Comparison of ENCODE assay signal across 1 cellular context in genomic region chr6:142926494-142927273, GRCh38.
A peak's percentile ranks its signal among the peaks of the same experiment; 100 is the strongest.
TF ChIP-seq lines count a peak whose summit lies in the region.

No MANE protein-coding gene starts in this region.

TF ChIP-seq in GM12878, 131 proteins besides CTCF, POLR2A, EP300 and RAD21 (continued from another document and continues in another):
- TF ChIP-seq, protein P1, sequence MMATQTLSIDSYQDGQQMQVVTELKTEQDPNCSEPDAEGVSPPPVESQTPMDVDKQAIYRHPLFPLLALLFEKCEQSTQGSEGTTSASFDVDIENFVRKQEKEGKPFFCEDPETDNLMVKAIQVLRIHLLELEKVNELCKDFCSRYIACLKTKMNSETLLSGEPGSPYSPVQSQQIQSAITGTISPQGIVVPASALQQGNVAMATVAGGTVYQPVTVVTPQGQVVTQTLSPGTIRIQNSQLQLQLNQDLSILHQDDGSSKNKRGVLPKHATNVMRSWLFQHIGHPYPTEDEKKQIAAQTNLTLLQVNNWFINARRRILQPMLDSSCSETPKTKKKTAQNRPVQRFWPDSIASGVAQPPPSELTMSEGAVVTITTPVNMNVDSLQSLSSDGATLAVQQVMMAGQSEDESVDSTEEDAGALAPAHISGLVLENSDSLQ (IDR thresholded peaks at IDR 0.05), result no peak
- peak; percentile 90 for TF ChIP-seq NR2C1 (IDR thresholded peaks at IDR 0.05)
- TF ChIP-seq FOS (IDR thresholded peaks at IDR 0.05; ENCODE audit: borderline replicate concordance, extremely low read depth, insufficient read length), result no peak
- TF ChIP-seq NFYA (IDR thresholded peaks at IDR 0.05; ENCODE audit: borderline replicate concordance, low read depth, low read length), result no peak
- TF ChIP-seq RUNX3 (IDR thresholded peaks at IDR 0.05; ENCODE audit: low read length), result peak; percentile 21
- peak; percentile 79; the same call in 1 of the 2 replicates for TF ChIP-seq SMARCA5 (IDR thresholded peaks at IDR 0.05)
- no peak for TF ChIP-seq IRF5 (IDR thresholded peaks at IDR 0.05; ENCODE audit: borderline replicate concordance)
- no peak for TF ChIP-seq RBBP5 (conservative IDR thresholded peaks at IDR 0.05)
- peak; percentile 62 to 78 for TF ChIP-seq BHLHE40 (IDR thresholded peaks at IDR 0.05; ENCODE audit: borderline replicate concordance in 1 of 2, low read depth in 2 of 2, low read length in 1 of 2)
- TF ChIP-seq IRF3 (IDR thresholded peaks at IDR 0.05), result no peak
- TF ChIP-seq MYC (IDR thresholded peaks at IDR 0.05; ENCODE audit: insufficient read depth, insufficient read length, insufficient replicate concordance, low read length, severe bottlenecking), result no peak
- TF ChIP-seq CHD4 (IDR thresholded peaks at IDR 0.05), result no peak
- TF ChIP-seq DPF2 (IDR thresholded peaks at IDR 0.05), result peak; percentile 95
- TF ChIP-seq, protein P2, sequence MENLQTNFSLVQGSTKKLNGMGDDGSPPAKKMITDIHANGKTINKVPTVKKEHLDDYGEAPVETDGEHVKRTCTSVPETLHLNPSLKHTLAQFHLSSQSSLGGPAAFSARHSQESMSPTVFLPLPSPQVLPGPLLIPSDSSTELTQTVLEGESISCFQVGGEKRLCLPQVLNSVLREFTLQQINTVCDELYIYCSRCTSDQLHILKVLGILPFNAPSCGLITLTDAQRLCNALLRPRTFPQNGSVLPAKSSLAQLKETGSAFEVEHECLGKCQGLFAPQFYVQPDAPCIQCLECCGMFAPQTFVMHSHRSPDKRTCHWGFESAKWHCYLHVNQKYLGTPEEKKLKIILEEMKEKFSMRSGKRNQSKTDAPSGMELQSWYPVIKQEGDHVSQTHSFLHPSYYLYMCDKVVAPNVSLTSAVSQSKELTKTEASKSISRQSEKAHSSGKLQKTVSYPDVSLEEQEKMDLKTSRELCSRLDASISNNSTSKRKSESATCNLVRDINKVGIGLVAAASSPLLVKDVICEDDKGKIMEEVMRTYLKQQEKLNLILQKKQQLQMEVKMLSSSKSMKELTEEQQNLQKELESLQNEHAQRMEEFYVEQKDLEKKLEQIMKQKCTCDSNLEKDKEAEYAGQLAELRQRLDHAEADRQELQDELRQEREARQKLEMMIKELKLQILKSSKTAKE (IDR thresholded peaks at IDR 0.05; ENCODE audit: low read depth, poor library complexity, severe bottlenecking), result no peak
- TF ChIP-seq CHD1 (IDR thresholded peaks at IDR 0.05; ENCODE audit: low read depth, low read length), result 0 out of 2 replicates have a peak, but pooled peaks have one; percentile 75
- no peak for TF ChIP-seq CHD2 (IDR thresholded peaks at IDR 0.05; ENCODE audit: borderline replicate concordance, low read depth, low read length)
- no peak; the same call in 1 of the 2 replicates for TF ChIP-seq TCF7 (IDR thresholded peaks at IDR 0.05; ENCODE audit: borderline replicate concordance)
- TF ChIP-seq BCLAF1 (IDR thresholded peaks at IDR 0.05), result no peak
- no peak for TF ChIP-seq MAX (IDR thresholded peaks at IDR 0.05; ENCODE audit: low read depth, low read length)
- peak; percentile 78 for TF ChIP-seq CREB1 (IDR thresholded peaks at IDR 0.05; ENCODE audit: low read depth)
- TF ChIP-seq EGR1 (IDR thresholded peaks at IDR 0.05; ENCODE audit: borderline replicate concordance in 1 of 2, low read depth in 2 of 2, low read length in 2 of 2), result peak in 1 of 2 experiments; percentile 6; a peak in 1 of 3 replicates
- TF ChIP-seq HDGF (IDR thresholded peaks at IDR 0.05), result peak; percentile 61; the same call in 1 of the 2 replicates
- TF ChIP-seq GABPA (IDR thresholded peaks at IDR 0.05; ENCODE audit: low read depth), result no peak; the same call in none of the 2 replicates
- no peak for TF ChIP-seq CEBPB (IDR thresholded peaks at IDR 0.05; ENCODE audit: borderline replicate concordance in 1 of 2, low read depth in 2 of 2, low read length in 2 of 2)
- no peak for TF ChIP-seq KDM1A (IDR thresholded peaks at IDR 0.05; ENCODE audit: borderline replicate concordance)
- TF ChIP-seq MEF2B (IDR thresholded peaks at IDR 0.05; ENCODE audit: partially characterized antibody, poor library complexity, severe bottlenecking), result no peak
- TF ChIP-seq SREBF1 (IDR thresholded peaks at IDR 0.05; ENCODE audit: low read length), result no peak
- no peak for TF ChIP-seq PBX3 (IDR thresholded peaks at IDR 0.05; ENCODE audit: insufficient replicate concordance, low read depth, low read length)
- TF ChIP-seq, protein P3, sequence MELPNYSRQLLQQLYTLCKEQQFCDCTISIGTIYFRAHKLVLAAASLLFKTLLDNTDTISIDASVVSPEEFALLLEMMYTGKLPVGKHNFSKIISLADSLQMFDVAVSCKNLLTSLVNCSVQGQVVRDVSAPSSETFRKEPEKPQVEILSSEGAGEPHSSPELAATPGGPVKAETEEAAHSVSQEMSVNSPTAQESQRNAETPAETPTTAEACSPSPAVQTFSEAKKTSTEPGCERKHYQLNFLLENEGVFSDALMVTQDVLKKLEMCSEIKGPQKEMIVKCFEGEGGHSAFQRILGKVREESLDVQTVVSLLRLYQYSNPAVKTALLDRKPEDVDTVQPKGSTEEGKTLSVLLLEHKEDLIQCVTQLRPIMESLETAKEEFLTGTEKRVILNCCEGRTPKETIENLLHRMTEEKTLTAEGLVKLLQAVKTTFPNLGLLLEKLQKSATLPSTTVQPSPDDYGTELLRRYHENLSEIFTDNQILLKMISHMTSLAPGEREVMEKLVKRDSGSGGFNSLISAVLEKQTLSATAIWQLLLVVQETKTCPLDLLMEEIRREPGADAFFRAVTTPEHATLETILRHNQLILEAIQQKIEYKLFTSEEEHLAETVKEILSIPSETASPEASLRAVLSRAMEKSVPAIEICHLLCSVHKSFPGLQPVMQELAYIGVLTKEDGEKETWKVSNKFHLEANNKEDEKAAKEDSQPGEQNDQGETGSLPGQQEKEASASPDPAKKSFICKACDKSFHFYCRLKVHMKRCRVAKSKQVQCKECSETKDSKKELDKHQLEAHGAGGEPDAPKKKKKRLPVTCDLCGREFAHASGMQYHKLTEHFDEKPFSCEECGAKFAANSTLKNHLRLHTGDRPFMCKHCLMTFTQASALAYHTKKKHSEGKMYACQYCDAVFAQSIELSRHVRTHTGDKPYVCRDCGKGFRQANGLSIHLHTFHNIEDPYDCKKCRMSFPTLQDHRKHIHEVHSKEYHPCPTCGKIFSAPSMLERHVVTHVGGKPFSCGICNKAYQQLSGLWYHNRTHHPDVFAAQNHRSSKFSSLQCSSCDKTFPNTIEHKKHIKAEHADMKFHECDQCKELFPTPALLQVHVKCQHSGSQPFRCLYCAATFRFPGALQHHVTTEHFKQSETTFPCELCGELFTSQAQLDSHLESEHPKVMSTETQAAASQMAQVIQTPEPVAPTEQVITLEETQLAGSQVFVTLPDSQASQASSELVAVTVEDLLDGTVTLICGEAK (IDR thresholded peaks at IDR 0.05; ENCODE audit: borderline replicate concordance), result no peak
- TF ChIP-seq MYB (IDR thresholded peaks at IDR 0.05; ENCODE audit: borderline replicate concordance, low read depth, low read length), result no peak
- TF ChIP-seq MTA2 (IDR thresholded peaks at IDR 0.05; ENCODE audit: low read depth), result no peak
- TF ChIP-seq YY1 (IDR thresholded peaks at IDR 0.05; ENCODE audit: low read depth, low read length), result no peak
- no peak for TF ChIP-seq ZNF207 (IDR thresholded peaks at IDR 0.05; ENCODE audit: borderline replicate concordance)
- TF ChIP-seq RELB (IDR thresholded peaks at IDR 0.05; ENCODE audit: low read depth), result no peak
- TF ChIP-seq IKZF2 (IDR thresholded peaks at IDR 0.05), result peak in 1 of 2 experiments; percentile 40; a peak in 1 of 4 replicates
- 0 out of 2 replicates have a peak, but pooled peaks have one; percentile 83 for TF ChIP-seq RB1 (IDR thresholded peaks at IDR 0.05; ENCODE audit: borderline replicate concordance)
- no peak; the same call in 1 of the 2 replicates for TF ChIP-seq CBX5 (IDR thresholded peaks at IDR 0.05; ENCODE audit: low read depth)
- peak; percentile 59 for TF ChIP-seq CREM (IDR thresholded peaks at IDR 0.05; ENCODE audit: low read depth)
- TF ChIP-seq POLR2AphosphoS2 (IDR thresholded peaks at IDR 0.05; ENCODE audit: low read depth, low read length), result peak; percentile 68; the same call in 1 of the 2 replicates
- TF ChIP-seq NR2C2 (IDR thresholded peaks at IDR 0.05; ENCODE audit: borderline replicate concordance, control insufficient read depth, insufficient read length, low read depth), result no peak
- TF ChIP-seq TCF3 (IDR thresholded peaks at IDR 0.05; ENCODE audit: borderline replicate concordance, insufficient read depth, low read depth, low read length), result peak; percentile 59; the same call in 1 of the 2 replicates
- no peak for TF ChIP-seq ESRRA (IDR thresholded peaks at IDR 0.05; ENCODE audit: low read length)
- no peak for TF ChIP-seq CBFB (IDR thresholded peaks at IDR 0.05; ENCODE audit: low read depth)
- TF ChIP-seq FOXM1 (IDR thresholded peaks at IDR 0.05; ENCODE audit: low read depth, low read length), result no peak; the same call in 1 of the 2 replicates
- TF ChIP-seq ZNF384 (IDR thresholded peaks at IDR 0.05; ENCODE audit: borderline replicate concordance, low read depth, low read length), result no peak
- no peak for TF ChIP-seq SMAD1 (IDR thresholded peaks at IDR 0.05; ENCODE audit: low read depth, partially characterized antibody)
- TF ChIP-seq RCOR1 (conservative IDR thresholded peaks at IDR 0.05; ENCODE audit: low read depth, low read length), result 0 out of 2 replicates have a peak, but pooled peaks have one; percentile 58
- TF ChIP-seq USF2 (IDR thresholded peaks at IDR 0.05; ENCODE audit: borderline replicate concordance, low read depth, low read length), result no peak
- TF ChIP-seq STAT1 (conservative IDR thresholded peaks at IDR 0.05), result no peak
- TF ChIP-seq NRF1 (conservative IDR thresholded peaks at IDR 0.05; ENCODE audit: low read depth, low read length), result no peak
- no peak for TF ChIP-seq NFXL1 (IDR thresholded peaks at IDR 0.05; ENCODE audit: borderline replicate concordance)
- no peak for TF ChIP-seq YBX1 (IDR thresholded peaks at IDR 0.05)
